ENCODE assay signal across 17 cellular contexts in the genomic region with DNA sequence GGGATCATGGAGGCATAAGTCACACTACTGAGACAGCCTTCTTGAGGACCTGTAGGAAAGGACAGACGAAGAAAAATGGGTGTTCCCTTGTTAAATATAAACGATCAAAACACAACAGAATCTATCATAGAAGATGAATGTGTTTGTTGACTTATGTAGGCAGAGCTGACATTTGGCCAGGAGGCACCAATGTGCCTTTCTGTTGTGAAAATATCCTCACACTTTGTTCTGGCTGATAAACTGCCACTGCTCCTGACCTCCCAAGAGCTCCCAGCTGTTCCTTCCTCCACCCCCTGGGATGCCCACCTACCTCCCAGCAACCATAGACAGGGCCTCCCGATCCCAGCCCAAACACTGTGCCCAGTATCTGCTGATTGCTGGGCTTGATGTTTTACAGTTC.
DNase-seq lines count a peak whose midpoint lies in the region; ATAC-seq and TF ChIP-seq lines count a peak whose summit lies in the region.
"Had no signal": no experiment of that assay in that cellular context is flagged by ENCODE, and none has a peak within 500 bp of the region (broad histone marks: within the 10 kb centered on the region; RNA-seq: fewer than 3 reads in every experiment).

No MANE protein-coding gene starts in this region.

- no peak overlapping the region for H3K4me3 Mint-ChIP-seq in type B pancreatic cell
- H3K4me3 Mint-ChIP-seq: CD4-positive, alpha-beta memory T cell had no signal

- no peak overlapping the region for H2BK120ac ChIP-seq in neuronal stem cell (ENCODE audit: low read depth, low read length)

- peaks cover 8% of the 10 kb centered on the region for H3K4me1 Mint-ChIP-seq in type B pancreatic cell (ENCODE audit: unreplicated experiment)
- H3K4me1 Mint-ChIP-seq: CD4-positive, alpha-beta memory T cell had no signal

- H3K27me3 Mint-ChIP-seq in type B pancreatic cell, result no peaks in the 10 kb centered on the region

- no peak overlapping the region for H3K4me2 ChIP-seq in neuronal stem cell (ENCODE audit: insufficient read depth, low read length, poor library complexity, severe bottlenecking)
- H3K4me2 ChIP-seq: A549 had no signal

- no peak overlapping the region for H3K4me3 ChIP-seq in neuronal stem cell (ENCODE audit: low read length in 2 of 2)
- H3K4me3 ChIP-seq: A549, K562 had no signal

- WGBS in neuronal stem cell (ENCODE audit: extremely low coverage in 2 of 2, insufficient read length in 2 of 2, insufficient replicate concordance in 1 of 2), 2 donors, result no CpG with 5 or more reads among the region's 3 CpGs

- no peak for TF ChIP-seq CTCF in type B pancreatic cell (conservative IDR thresholded peaks at IDR 0.05)

- H3K27me3 ChIP-seq in neuronal stem cell (ENCODE audit: control insufficient read depth in 3 of 3, insufficient read depth in 3 of 3, low read depth in 1 of 3, low read length in 3 of 3), result no peaks in the 10 kb centered on the region
- H3K27me3 ChIP-seq: BE2C had no signal

- no peak overlapping the region for H2BK5ac ChIP-seq in neuronal stem cell (ENCODE audit: low read length)

- H3K9me3 ChIP-seq in neuronal stem cell (replicated peaks in 1 of 2; ENCODE audit: control insufficient read depth in 2 of 2, insufficient read depth in 1 of 2, low read depth in 1 of 2, low read length in 2 of 2), result no peaks in the 10 kb centered on the region
- H3K9me3 ChIP-seq: A549, BE2C had no signal

- H3K4ac ChIP-seq in neuronal stem cell (ENCODE audit: low read length), result peak overlapping the region; percentile 69

- no peaks in the 10 kb centered on the region for H3K79me1 ChIP-seq in neuronal stem cell (ENCODE audit: low read depth, low read length)

- peak overlapping the region; percentile 43 for H3K27ac Mint-ChIP-seq in type B pancreatic cell
- H3K27ac Mint-ChIP-seq: CD4-positive, alpha-beta memory T cell had no signal

- H3K14ac ChIP-seq in neuronal stem cell (ENCODE audit: low read length), result no peak overlapping the region

- peaks cover 0 to 8% of the 10 kb centered on the region in 2 donors for H3K4me1 ChIP-seq in neuronal stem cell (ENCODE audit: control insufficient read depth in 2 of 2, insufficient read depth in 1 of 2, low read depth in 1 of 2, low read length in 2 of 2)
- H3K4me1 ChIP-seq: A549, BE2C had no signal

- H3K9me3 Mint-ChIP-seq in type B pancreatic cell, result no peaks in the 10 kb centered on the region
- H3K9me3 Mint-ChIP-seq: CD4-positive, alpha-beta memory T cell had no signal

- peaks cover 49% of the 10 kb centered on the region for H3K36me3 Mint-ChIP-seq in type B pancreatic cell
- H3K36me3 Mint-ChIP-seq: CD4-positive, alpha-beta memory T cell had no signal

- no peak overlapping the region for H4K91ac ChIP-seq in neuronal stem cell (ENCODE audit: low read depth, low read length, poor library complexity)

- ATAC-seq in left colon (no peak), HG02852 (IDR thresholded peaks at IDR 0.05; ENCODE audit: unreplicated experiment) (no peak)
- ATAC-seq: A549, HCT116 had no signal

- no peak overlapping the region for H3K23ac ChIP-seq in neuronal stem cell (ENCODE audit: low read depth, low read length, poor library complexity)

- H3K9ac ChIP-seq in neuronal stem cell (ENCODE audit: low read depth, low read length, poor library complexity), result no peak overlapping the region

- no peak overlapping the region for H2BK12ac ChIP-seq in neuronal stem cell (ENCODE audit: low read length)

- DNase-seq in HT-29 (ENCODE audit: low spot score) (peak; percentile 44), caudate nucleus (lab: John Stamatoyannopoulos, UW) (no peak), neuronal stem cell (ENCODE audit: low spot score) (no peak), type B pancreatic cell (ENCODE audit: extremely low spot score, unreplicated experiment) (no peak), left colon (no peak), SIG-M5 treated with dmso at 0.1 percent for 504 hours (lab: John Stamatoyannopoulos, UW; ENCODE audit: unreplicated experiment) (no peak)
- DNase-seq: BE2C; CD4-positive, alpha-beta memory T cell; DMS153; DMS79 treated with DMSO at 0.1 percent for 48 hours; EL had no signal

- H3K27ac ChIP-seq in caudate nucleus (ENCODE audit: low read depth, low read length), result peak overlapping the region; percentile 11
- H3K27ac ChIP-seq in neuronal stem cell (replicated peaks; ENCODE audit: low read length), result no peak overlapping the region
- H3K27ac ChIP-seq: A549, C4-2B, HL-60 had no signal

- peaks cover 0 to 8% of the 10 kb centered on the region in 2 donors for H3K36me3 ChIP-seq in neuronal stem cell (replicated peaks in 1 of 2; ENCODE audit: control insufficient read depth in 2 of 2, insufficient read depth in 2 of 2, low read length in 2 of 2)
- H3K36me3 ChIP-seq: BE2C had no signal

- no peak overlapping the region for H4K8ac ChIP-seq in neuronal stem cell (ENCODE audit: low read depth, low read length)

- intact Hi-C loops in left colon (cut with DNase I, micrococcal nuclease), result no loop called here

- no peak overlapping the region for H2AFZ ChIP-seq in neuronal stem cell (ENCODE audit: low read length)

- no peak overlapping the region for H2BK15ac ChIP-seq in neuronal stem cell (ENCODE audit: low read length)

- no peak overlapping the region for H3K18ac ChIP-seq in neuronal stem cell (ENCODE audit: low read length)

- H2AK5ac ChIP-seq in neuronal stem cell (ENCODE audit: low read depth, low read length), result no peak overlapping the region
